14 cellular contexts compared by ENCODE assay signal in genomic region chr3:123314409-123315270, GRCh38.
DNase-seq lines count a peak whose midpoint lies in the region; ATAC-seq and FAIRE-seq lines count a peak whose summit lies in the region.
"Had no signal": no experiment of that assay in that cellular context is flagged by ENCODE, and none has a peak within 500 bp of the region (broad histone marks: within the 10 kb centered on the region; RNA-seq: fewer than 3 reads in every experiment).

No MANE protein-coding gene starts in this region.

- peaks cover 30% of the 10 kb centered on the region for H3K27me3 Mint-ChIP-seq in stimulated activated memory B cell treated with anti-CD40 and anti-IgM and Interleukin-4, amounts not matched to agents 10 μg/mL and 1 μg/mL and 100 μg/mL, for 72 hours

- H3K4me1 Mint-ChIP-seq in stimulated activated memory B cell treated with anti-CD40 and anti-IgM and Interleukin-4, amounts not matched to agents 10 μg/mL and 1 μg/mL and 100 μg/mL, for 72 hours = peaks cover 7% of the 10 kb centered on the region

- H3K36me3 Mint-ChIP-seq in stimulated activated memory B cell treated with anti-CD40 and anti-IgM and Interleukin-4, amounts not matched to agents 10 μg/mL and 1 μg/mL and 100 μg/mL, for 72 hours = no peaks in the 10 kb centered on the region
- H3K36me3 Mint-ChIP-seq: activated naive CD4-positive, alpha-beta T cell treated with anti-CD3 and anti-CD28 coated beads, Interleukin-2, amount 50 U/mL, for 72 hours had no signal

- intact Hi-C loops in left ventricle myocardium superior (cut with micrococcal nuclease) = no loop called here

- DNase-seq in NCI-H1105 treated with DMSO at 0.1 percent for 48 hours (lab: John Stamatoyannopoulos, UW) = peak; percentile 28
- no peak for DNase-seq in NCI-H1105 (lab: John Stamatoyannopoulos, UW)
- peak; percentile 73 for DNase-seq in NCI-H510A (lab: John Stamatoyannopoulos, UW)
- no peak for DNase-seq in left ventricle myocardium superior
- no peak for DNase-seq in HTR-8/SVneo (ENCODE audit: insufficient read length, low spot score)
- DNase-seq in cerebellar cortex (ENCODE audit: low spot score) = no peak
- DNase-seq: activated CD8-positive, alpha-beta memory T cell treated with anti-CD3 and anti-CD28 coated beads, Interleukin-2, amount 50 U/mL, for 4 hours; Kasumi-1; midbrain had no signal

- H3K27ac Mint-ChIP-seq in stimulated activated memory B cell treated with anti-CD40 and anti-IgM and Interleukin-4, amounts not matched to agents 10 μg/mL and 1 μg/mL and 100 μg/mL, for 72 hours = no peak overlapping the region
- H3K27ac Mint-ChIP-seq: activated naive CD4-positive, alpha-beta T cell treated with anti-CD3 and anti-CD28 coated beads, Interleukin-2, amount 50 U/mL, for 72 hours had no signal

- H3K9me3 Mint-ChIP-seq in stimulated activated memory B cell treated with anti-CD40 and anti-IgM and Interleukin-4, amounts not matched to agents 10 μg/mL and 1 μg/mL and 100 μg/mL, for 72 hours = no peaks in the 10 kb centered on the region
- H3K9me3 Mint-ChIP-seq: activated naive CD4-positive, alpha-beta T cell treated with anti-CD3 and anti-CD28 coated beads, Interleukin-2, amount 50 U/mL, for 72 hours had no signal

- no peak for FAIRE-seq in HTR-8/SVneo (lab: Jason Lieb, UNC)
- FAIRE-seq: pancreas had no signal

- ATAC-seq in left ventricle myocardium superior (peak; percentile 27), GM19035 (IDR thresholded peaks at IDR 0.05; ENCODE audit: unreplicated experiment) (no peak)
- peak; percentile 13 for ATAC-seq in stimulated activated memory B cell treated with anti-CD40 and anti-IgM and Interleukin-4, amounts not matched to agents 10 μg/mL and 1 μg/mL and 100 μg/mL, for 72 hours
- ATAC-seq: activated naive CD4-positive, alpha-beta T cell treated with anti-CD3 and anti-CD28 coated beads, Interleukin-2, amount 50 U/mL, for 72 hours; pancreas; SK-N-SH treated with all-trans-retinoic acid at 6 μM for 48 hours had no signal

- H3K4me3 Mint-ChIP-seq in stimulated activated memory B cell treated with anti-CD40 and anti-IgM and Interleukin-4, amounts not matched to agents 10 μg/mL and 1 μg/mL and 100 μg/mL, for 72 hours = no peak overlapping the region

Comparison
In these comparisons a context has a peak if more than half of its experiments do, and no peak if none do; other contexts are left out.
1. DNase-seq: peak in NCI-H1105 treated with DMSO at 0.1 percent for 48 hours (single experiment) and NCI-H510A (single experiment); none in NCI-H1105 (single experiment), left ventricle myocardium superior (single experiment), HTR-8/SVneo (single experiment) and cerebellar cortex (single experiment).